In genomic region chr1:226223157-226223785, GRCh38 we compare ENCODE assay signal across 8 cellular contexts. TPM values are rescaled to one million over a fixed set of nuclear protein-coding genes. Genes with fewer than 3 reads are reported as not detected.
DNase-seq lines count a peak whose midpoint lies in the region; ATAC-seq and TF ChIP-seq lines count a peak whose summit lies in the region.

MIXL1 (plus strand) TSS chr1:226223664; CDS start chr1:226223682, 18 bp downstream.

- WGBS in right cardiac atrium = 4% methylated on average over 62 of the region's 62 CpGs

- H3K4me3 Mint-ChIP-seq in activated T-cell treated with anti-CD3 and anti-CD28 coated beads, Interleukin-2, amount 50 U/mL, for 24 hours = peak within 1 kb of the TSS; percentile 78
- peak within 1 kb of the TSS; percentile 83 for H3K4me3 Mint-ChIP-seq in WTC11
- H3K4me3 Mint-ChIP-seq in stimulated activated memory B cell treated with anti-CD40 and anti-IgM and Interleukin-4, amounts not matched to agents 10 μg/mL and 1 μg/mL and 100 μg/mL, for 72 hours = peak within 1 kb of the TSS; percentile 90

- H3K27me3 Mint-ChIP-seq in activated T-cell treated with anti-CD3 and anti-CD28 coated beads, Interleukin-2, amount 50 U/mL, for 24 hours = peaks cover 44% of the 10 kb centered on the region
- peaks cover 22% of the 10 kb centered on the region for H3K27me3 Mint-ChIP-seq in WTC11 (ENCODE audit: low read depth)
- H3K27me3 Mint-ChIP-seq in stimulated activated memory B cell treated with anti-CD40 and anti-IgM and Interleukin-4, amounts not matched to agents 10 μg/mL and 1 μg/mL and 100 μg/mL, for 72 hours = no peaks in the 10 kb centered on the region

- no peaks in the 10 kb centered on the region for H3K36me3 Mint-ChIP-seq in activated T-cell treated with anti-CD3 and anti-CD28 coated beads, Interleukin-2, amount 50 U/mL, for 24 hours (ENCODE audit: low read depth)
- H3K36me3 Mint-ChIP-seq in WTC11 = no peaks in the 10 kb centered on the region
- H3K36me3 Mint-ChIP-seq in stimulated activated memory B cell treated with anti-CD40 and anti-IgM and Interleukin-4, amounts not matched to agents 10 μg/mL and 1 μg/mL and 100 μg/mL, for 72 hours = no peaks in the 10 kb centered on the region

- no peak for TF ChIP-seq CTCF in WTC11 (IDR thresholded peaks at IDR 0.05)

- H3K9me3 ChIP-seq in right cardiac atrium (ENCODE audit: control insufficient read depth, low read length) = no peaks in the 10 kb centered on the region

- no peak for DNase-seq in activated T-cell treated with anti-CD3 and anti-CD28 coated beads, Interleukin-2, amount 50 U/mL, for 24 hours
- no peak for DNase-seq in activated T-cell treated with anti-CD3 and anti-CD28 coated beads for 4 hours
- peak; percentile 69 for DNase-seq in WTC11 (ENCODE audit: low spot score)
- peak in 1 of 3 donors; percentile 47 for DNase-seq in right cardiac atrium
- DNase-seq in posterior cingulate gyrus = no peak
- DNase-seq in NOMO-1 treated with dmso at 0.1 percent for 144 hours (lab: John Stamatoyannopoulos, UW; ENCODE audit: unreplicated experiment) = no peak

- peaks cover 14% of the 10 kb centered on the region for H3K4me1 Mint-ChIP-seq in activated T-cell treated with anti-CD3 and anti-CD28 coated beads, Interleukin-2, amount 50 U/mL, for 24 hours (ENCODE audit: low read depth)
- H3K4me1 Mint-ChIP-seq in WTC11 = peaks cover 29% of the 10 kb centered on the region
- peaks cover 13% of the 10 kb centered on the region for H3K4me1 Mint-ChIP-seq in stimulated activated memory B cell treated with anti-CD40 and anti-IgM and Interleukin-4, amounts not matched to agents 10 μg/mL and 1 μg/mL and 100 μg/mL, for 72 hours

- no peaks in the 10 kb centered on the region for H3K9me3 Mint-ChIP-seq in activated T-cell treated with anti-CD3 and anti-CD28 coated beads, Interleukin-2, amount 50 U/mL, for 24 hours
- H3K9me3 Mint-ChIP-seq in WTC11 = no peaks in the 10 kb centered on the region
- H3K9me3 Mint-ChIP-seq in stimulated activated memory B cell treated with anti-CD40 and anti-IgM and Interleukin-4, amounts not matched to agents 10 μg/mL and 1 μg/mL and 100 μg/mL, for 72 hours = no peaks in the 10 kb centered on the region

- no peaks in the 10 kb centered on the region for H3K27me3 ChIP-seq in right cardiac atrium (ENCODE audit: control insufficient read depth, insufficient read depth)

- CTCF ChIA-PET in WTC11 (lab: Charles Lee) = interaction anchor here (1.3 to 4.1 kb wide), 5 partner anchors 9 to 182 kb away, joined by 3 to 25 read pairs (median 19); no protein-coding TSS in a partner anchor

- POLR2A ChIA-PET in WTC11 (lab: Charles Lee) = interaction anchor here (1.0 to 1.6 kb wide), 2 partner anchors 110 to 161 kb away, joined by 3 read pairs; partner anchors contain the start of gene H3-3A

- ATAC-seq in HG02642 (IDR thresholded peaks at IDR 0.05; ENCODE audit: poor library complexity, unreplicated experiment) = peak; percentile 55
- peak; percentile 57 for ATAC-seq in WTC11
- ATAC-seq in right cardiac atrium = peak; percentile 22 to 58
- peak; percentile 64 for ATAC-seq in stimulated activated memory B cell treated with anti-CD40 and anti-IgM and Interleukin-4, amounts not matched to agents 10 μg/mL and 1 μg/mL and 100 μg/mL, for 72 hours

- no peak within 1 kb of the TSS for H3K27ac Mint-ChIP-seq in activated T-cell treated with anti-CD3 and anti-CD28 coated beads, Interleukin-2, amount 50 U/mL, for 24 hours
- no peak within 1 kb of the TSS for H3K27ac Mint-ChIP-seq in WTC11
- H3K27ac Mint-ChIP-seq in stimulated activated memory B cell treated with anti-CD40 and anti-IgM and Interleukin-4, amounts not matched to agents 10 μg/mL and 1 μg/mL and 100 μg/mL, for 72 hours = peak within 1 kb of the TSS; percentile 75

- peak within 1 kb of the TSS; percentile 46 for H3K4me3 ChIP-seq in right cardiac atrium (ENCODE audit: low read length)

- no peak within 1 kb of the TSS for H3K27ac ChIP-seq in right cardiac atrium (ENCODE audit: low read length)

- no peaks in the 10 kb centered on the region for H3K4me1 ChIP-seq in right cardiac atrium (ENCODE audit: control insufficient read depth, insufficient read depth, low read length)

- intact Hi-C loops in right cardiac atrium (cut with DNase I) (no loop called here), posterior cingulate gyrus (cut with DNase I) (loop anchor here (2.0 kb wide), 1 partner anchor 68 kb away; no protein-coding TSS in a partner anchor)

TF ChIP-seq in WTC11, 78 proteins besides CTCF, POLR2A, EP300 and RAD21:
- peak; percentile 10; the same call in 1 of the 2 replicates for TF ChIP-seq FOXP1 (CRISPR knock-in tag; IDR thresholded peaks at IDR 0.05; ENCODE audit: borderline replicate concordance)
- no peak for TF ChIP-seq RELA (CRISPR knock-in tag; IDR thresholded peaks at IDR 0.05; ENCODE audit: borderline replicate concordance)
- no peak for TF ChIP-seq ZNF512 (CRISPR knock-in tag; IDR thresholded peaks at IDR 0.05; ENCODE audit: borderline replicate concordance)
- peak; percentile 22; the same call in 1 of the 2 replicates for TF ChIP-seq SP1 (CRISPR knock-in tag; conservative IDR thresholded peaks at IDR 0.05)
- no peak for TF ChIP-seq E2F1 (CRISPR knock-in tag; IDR thresholded peaks at IDR 0.05)
- peak; percentile 36; the same call in 1 of the 2 replicates for TF ChIP-seq GABPB1 (CRISPR knock-in tag; IDR thresholded peaks at IDR 0.05)
- TF ChIP-seq CREM (CRISPR knock-in tag; IDR thresholded peaks at IDR 0.05) = no peak
- peak; percentile 76; the same call in 1 of the 2 replicates for TF ChIP-seq NR3C1 (CRISPR knock-in tag; conservative IDR thresholded peaks at IDR 0.05; ENCODE audit: low read depth)

RNA-seq across cellular contexts. Expression of gene MIXL1, which starts in this region (rescaled TPM):
- 5.1 to 6.4 TPM (median 5.6 TPM) in 3 replicates for total RNA-seq in WTC11 (2021)
- not detected for total RNA-seq in right cardiac atrium
- not detected for polyA plus RNA-seq in right cardiac atrium

Comparison
In these comparisons a context has a peak if more than half of its experiments do, and no peak if none do; other contexts are left out.
1. Peak in ATAC-seq and H3K4me3 ChIP-seq in right cardiac atrium; RNA of the gene not detected or under 1 TPM.